In the genomic region with DNA sequence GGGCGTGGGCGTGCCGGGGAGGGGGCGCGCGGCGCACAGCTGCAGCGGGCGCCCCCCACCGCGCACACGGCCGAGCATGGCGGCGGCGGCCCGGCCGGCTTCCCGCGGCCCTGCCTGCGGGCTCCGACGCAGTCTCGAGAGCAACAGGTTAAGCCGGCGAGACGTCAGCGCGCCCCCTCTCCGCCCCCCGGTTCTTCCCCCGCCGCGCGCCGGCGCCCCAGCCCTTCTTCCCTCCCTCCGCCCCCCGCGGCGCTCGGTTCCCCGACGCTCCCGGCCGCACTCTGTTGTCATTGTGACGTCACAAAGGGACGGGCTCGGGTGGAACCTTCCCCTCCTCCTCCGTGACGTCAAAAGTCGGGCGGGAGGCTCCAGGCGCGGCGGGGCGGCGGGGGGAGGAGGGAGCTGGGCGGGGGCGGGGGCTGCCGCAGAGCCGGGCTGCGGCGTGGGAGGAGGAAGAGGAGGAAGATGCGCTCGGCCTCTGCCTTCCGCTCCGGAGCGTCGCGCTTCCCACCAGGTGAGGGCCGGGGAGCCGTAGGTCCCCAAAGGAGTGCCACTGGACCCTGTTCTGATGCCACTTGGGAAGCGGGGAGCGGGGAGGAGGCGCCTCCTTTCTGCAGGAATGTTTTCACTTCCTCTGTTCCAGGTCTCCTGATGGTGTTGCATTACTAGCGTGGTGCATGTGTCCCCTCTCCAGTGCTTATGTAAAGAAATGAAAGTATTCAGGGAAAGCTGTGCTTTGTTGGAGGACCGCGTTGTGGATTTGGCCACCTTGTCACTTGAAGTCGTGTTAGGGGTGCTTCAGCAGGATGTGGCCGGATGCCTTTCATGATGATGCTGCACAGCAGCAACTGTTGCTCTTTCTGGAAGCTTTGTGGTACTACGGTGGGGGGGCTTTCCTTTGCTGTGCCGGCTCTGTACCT, we compare ENCODE assay signal across 1 cellular context.
TF ChIP-seq lines count a peak whose summit lies in the region.

No MANE protein-coding gene starts in this region.

TF ChIP-seq in HepG2, 621 proteins besides CTCF, POLR2A, EP300 and RAD21 (continued from another document and continues in another):
- TF ChIP-seq, protein P1, sequence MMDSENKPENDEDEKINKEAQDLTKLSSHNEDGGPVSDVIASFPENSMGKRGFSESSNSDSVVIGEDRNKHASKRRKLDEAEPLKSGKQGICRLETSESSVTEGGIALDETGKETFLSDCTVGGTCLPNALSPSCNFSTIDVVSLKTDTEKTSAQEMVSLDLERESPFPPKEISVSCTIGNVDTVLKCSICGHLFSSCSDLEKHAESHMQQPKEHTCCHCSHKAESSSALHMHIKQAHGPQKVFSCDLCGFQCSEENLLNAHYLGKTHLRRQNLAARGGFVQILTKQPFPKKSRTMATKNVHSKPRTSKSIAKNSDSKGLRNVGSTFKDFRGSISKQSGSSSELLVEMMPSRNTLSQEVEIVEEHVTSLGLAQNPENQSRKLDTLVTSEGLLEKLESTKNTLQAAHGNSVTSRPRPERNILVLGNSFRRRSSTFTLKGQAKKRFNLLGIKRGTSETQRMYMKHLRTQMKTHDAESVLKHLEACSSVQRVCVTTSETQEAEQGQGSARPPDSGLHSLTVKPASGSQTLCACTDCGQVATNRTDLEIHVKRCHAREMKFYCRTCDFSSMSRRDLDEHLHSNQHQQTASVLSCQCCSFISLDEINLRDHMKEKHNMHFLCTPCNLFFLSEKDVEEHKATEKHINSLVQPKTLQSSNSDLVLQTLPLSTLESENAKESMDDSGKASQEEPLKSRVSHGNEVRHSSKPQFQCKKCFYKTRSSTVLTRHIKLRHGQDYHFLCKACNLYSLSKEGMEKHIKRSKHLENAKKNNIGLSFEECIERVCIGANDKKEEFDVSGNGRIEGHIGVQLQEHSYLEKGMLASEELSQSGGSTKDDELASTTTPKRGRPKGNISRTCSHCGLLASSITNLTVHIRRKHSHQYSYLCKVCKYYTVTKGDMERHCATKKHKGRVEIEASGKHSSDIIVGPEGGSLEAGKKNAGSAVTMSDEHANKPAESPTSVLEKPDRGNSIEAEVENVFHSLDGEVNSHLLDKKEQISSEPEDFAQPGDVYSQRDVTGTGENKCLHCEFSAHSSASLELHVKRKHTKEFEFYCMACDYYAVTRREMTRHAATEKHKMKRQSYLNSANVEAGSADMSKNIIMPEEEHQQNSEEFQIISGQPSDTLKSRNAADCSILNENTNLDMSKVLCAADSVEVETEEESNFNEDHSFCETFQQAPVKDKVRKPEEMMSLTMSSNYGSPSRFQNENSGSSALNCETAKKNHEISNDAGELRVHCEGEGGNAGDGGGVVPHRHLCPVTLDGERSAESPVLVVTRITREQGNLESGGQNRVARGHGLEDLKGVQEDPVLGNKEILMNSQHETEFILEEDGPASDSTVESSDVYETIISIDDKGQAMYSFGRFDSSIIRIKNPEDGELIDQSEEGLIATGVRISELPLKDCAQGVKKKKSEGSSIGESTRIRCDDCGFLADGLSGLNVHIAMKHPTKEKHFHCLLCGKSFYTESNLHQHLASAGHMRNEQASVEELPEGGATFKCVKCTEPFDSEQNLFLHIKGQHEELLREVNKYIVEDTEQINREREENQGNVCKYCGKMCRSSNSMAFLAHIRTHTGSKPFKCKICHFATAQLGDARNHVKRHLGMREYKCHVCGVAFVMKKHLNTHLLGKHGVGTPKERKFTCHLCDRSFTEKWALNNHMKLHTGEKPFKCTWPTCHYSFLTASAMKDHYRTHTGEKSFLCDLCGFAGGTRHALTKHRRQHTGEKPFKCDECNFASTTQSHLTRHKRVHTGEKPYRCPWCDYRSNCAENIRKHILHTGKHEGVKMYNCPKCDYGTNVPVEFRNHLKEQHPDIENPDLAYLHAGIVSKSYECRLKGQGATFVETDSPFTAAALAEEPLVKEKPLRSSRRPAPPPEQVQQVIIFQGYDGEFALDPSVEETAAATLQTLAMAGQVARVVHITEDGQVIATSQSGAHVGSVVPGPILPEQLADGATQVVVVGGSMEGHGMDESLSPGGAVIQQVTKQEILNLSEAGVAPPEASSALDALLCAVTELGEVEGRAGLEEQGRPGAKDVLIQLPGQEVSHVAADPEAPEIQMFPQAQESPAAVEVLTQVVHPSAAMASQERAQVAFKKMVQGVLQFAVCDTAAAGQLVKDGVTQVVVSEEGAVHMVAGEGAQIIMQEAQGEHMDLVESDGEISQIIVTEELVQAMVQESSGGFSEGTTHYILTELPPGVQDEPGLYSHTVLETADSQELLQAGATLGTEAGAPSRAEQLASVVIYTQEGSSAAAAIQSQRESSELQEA (CRISPR knock-in tag; IDR thresholded peaks at IDR 0.05; ENCODE audit: not compliant biosample characterization), result peak; percentile 24
- TF ChIP-seq SOX13 (IDR thresholded peaks at IDR 0.05), result no peak; the same call in 1 of the 2 replicates
- TF ChIP-seq SOX13 (CRISPR knock-in tag; conservative IDR thresholded peaks at IDR 0.05 in 1 of 2, IDR thresholded peaks at IDR 0.05 in 1 of 2), result peak in 1 of 2 experiments; percentile 64; a peak in 1 of 4 replicates
- no peak for TF ChIP-seq NCOR1 (IDR thresholded peaks at IDR 0.05; ENCODE audit: borderline replicate concordance, low read length)
- TF ChIP-seq JUND (CRISPR knock-in tag; IDR thresholded peaks at IDR 0.05), result 0 out of 2 replicates have a peak, but pooled peaks have one; percentile 34
- no peak for TF ChIP-seq NFRKB (IDR thresholded peaks at IDR 0.05)
- TF ChIP-seq AGO1 (IDR thresholded peaks at IDR 0.05; ENCODE audit: low read depth, low read length, poor library complexity, severe bottlenecking), result no peak
- TF ChIP-seq ZSCAN25 (CRISPR knock-in tag; IDR thresholded peaks at IDR 0.05), result no peak
- no peak for TF ChIP-seq ONECUT2 (CRISPR knock-in tag; IDR thresholded peaks at IDR 0.05)
- TF ChIP-seq ZSCAN20 (CRISPR knock-in tag; IDR thresholded peaks at IDR 0.05; ENCODE audit: borderline replicate concordance), result 0 out of 2 replicates have a peak, but pooled peaks have one; percentile 5
- no peak for TF ChIP-seq RBAK (CRISPR knock-in tag; IDR thresholded peaks at IDR 0.05)
- TF ChIP-seq NAIF1 (CRISPR knock-in tag; IDR thresholded peaks at IDR 0.05; ENCODE audit: borderline replicate concordance), result no peak
- TF ChIP-seq TOPORS (CRISPR knock-in tag; IDR thresholded peaks at IDR 0.05), result 0 out of 2 replicates have a peak, but pooled peaks have one; percentile 44
- TF ChIP-seq MIXL1 (CRISPR knock-in tag; IDR thresholded peaks at IDR 0.05), result no peak; the same call in 1 of the 2 replicates
- TF ChIP-seq MTA3 (CRISPR knock-in tag; IDR thresholded peaks at IDR 0.05), result no peak
- no peak for TF ChIP-seq ZNF251 (CRISPR knock-in tag; IDR thresholded peaks at IDR 0.05)
- no peak for TF ChIP-seq MTF1 (CRISPR knock-in tag; IDR thresholded peaks at IDR 0.05)
- no peak; the same call in 1 of the 2 replicates for TF ChIP-seq ZNF547 (CRISPR knock-in tag; IDR thresholded peaks at IDR 0.05)
- TF ChIP-seq, protein P2, sequence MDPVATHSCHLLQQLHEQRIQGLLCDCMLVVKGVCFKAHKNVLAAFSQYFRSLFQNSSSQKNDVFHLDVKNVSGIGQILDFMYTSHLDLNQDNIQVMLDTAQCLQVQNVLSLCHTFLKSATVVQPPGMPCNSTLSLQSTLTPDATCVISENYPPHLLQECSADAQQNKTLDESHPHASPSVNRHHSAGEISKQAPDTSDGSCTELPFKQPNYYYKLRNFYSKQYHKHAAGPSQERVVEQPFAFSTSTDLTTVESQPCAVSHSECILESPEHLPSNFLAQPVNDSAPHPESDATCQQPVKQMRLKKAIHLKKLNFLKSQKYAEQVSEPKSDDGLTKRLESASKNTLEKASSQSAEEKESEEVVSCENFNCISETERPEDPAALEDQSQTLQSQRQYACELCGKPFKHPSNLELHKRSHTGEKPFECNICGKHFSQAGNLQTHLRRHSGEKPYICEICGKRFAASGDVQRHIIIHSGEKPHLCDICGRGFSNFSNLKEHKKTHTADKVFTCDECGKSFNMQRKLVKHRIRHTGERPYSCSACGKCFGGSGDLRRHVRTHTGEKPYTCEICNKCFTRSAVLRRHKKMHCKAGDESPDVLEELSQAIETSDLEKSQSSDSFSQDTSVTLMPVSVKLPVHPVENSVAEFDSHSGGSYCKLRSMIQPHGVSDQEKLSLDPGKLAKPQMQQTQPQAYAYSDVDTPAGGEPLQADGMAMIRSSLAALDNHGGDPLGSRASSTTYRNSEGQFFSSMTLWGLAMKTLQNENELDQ (CRISPR knock-in tag; IDR thresholded peaks at IDR 0.05; ENCODE audit: borderline replicate concordance), result no peak
- TF ChIP-seq CC2D1A (CRISPR knock-in tag; IDR thresholded peaks at IDR 0.05), result no peak
- TF ChIP-seq FOXA1 (IDR thresholded peaks at IDR 0.05), result no peak
- TF ChIP-seq FOXA1 (CRISPR knock-in tag; IDR thresholded peaks at IDR 0.05), result peak; percentile 68
- TF ChIP-seq, protein P3, sequence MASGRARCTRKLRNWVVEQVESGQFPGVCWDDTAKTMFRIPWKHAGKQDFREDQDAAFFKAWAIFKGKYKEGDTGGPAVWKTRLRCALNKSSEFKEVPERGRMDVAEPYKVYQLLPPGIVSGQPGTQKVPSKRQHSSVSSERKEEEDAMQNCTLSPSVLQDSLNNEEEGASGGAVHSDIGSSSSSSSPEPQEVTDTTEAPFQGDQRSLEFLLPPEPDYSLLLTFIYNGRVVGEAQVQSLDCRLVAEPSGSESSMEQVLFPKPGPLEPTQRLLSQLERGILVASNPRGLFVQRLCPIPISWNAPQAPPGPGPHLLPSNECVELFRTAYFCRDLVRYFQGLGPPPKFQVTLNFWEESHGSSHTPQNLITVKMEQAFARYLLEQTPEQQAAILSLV (CRISPR knock-in tag; IDR thresholded peaks at IDR 0.05; ENCODE audit: borderline replicate concordance), result peak; percentile 59; the same call in 1 of the 2 replicates
- TF ChIP-seq, protein P4, sequence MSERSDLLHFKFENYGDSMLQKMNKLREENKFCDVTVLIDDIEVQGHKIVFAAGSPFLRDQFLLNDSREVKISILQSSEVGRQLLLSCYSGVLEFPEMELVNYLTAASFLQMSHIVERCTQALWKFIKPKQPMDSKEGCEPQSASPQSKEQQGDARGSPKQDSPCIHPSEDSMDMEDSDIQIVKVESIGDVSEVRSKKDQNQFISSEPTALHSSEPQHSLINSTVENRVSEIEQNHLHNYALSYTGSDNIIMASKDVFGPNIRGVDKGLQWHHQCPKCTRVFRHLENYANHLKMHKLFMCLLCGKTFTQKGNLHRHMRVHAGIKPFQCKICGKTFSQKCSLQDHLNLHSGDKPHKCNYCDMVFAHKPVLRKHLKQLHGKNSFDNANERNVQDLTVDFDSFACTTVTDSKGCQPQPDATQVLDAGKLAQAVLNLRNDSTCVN (CRISPR knock-in tag; IDR thresholded peaks at IDR 0.05; ENCODE audit: borderline replicate concordance), result no peak
- TF ChIP-seq, protein P5, sequence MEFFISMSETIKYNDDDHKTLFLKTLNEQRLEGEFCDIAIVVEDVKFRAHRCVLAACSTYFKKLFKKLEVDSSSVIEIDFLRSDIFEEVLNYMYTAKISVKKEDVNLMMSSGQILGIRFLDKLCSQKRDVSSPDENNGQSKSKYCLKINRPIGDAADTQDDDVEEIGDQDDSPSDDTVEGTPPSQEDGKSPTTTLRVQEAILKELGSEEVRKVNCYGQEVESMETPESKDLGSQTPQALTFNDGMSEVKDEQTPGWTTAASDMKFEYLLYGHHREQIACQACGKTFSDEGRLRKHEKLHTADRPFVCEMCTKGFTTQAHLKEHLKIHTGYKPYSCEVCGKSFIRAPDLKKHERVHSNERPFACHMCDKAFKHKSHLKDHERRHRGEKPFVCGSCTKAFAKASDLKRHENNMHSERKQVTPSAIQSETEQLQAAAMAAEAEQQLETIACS (CRISPR knock-in tag; IDR thresholded peaks at IDR 0.05), result 0 out of 2 replicates have a peak, but pooled peaks have one; percentile 31
- no peak for TF ChIP-seq ZNF7 (CRISPR knock-in tag; IDR thresholded peaks at IDR 0.05)
- TF ChIP-seq, protein P6, sequence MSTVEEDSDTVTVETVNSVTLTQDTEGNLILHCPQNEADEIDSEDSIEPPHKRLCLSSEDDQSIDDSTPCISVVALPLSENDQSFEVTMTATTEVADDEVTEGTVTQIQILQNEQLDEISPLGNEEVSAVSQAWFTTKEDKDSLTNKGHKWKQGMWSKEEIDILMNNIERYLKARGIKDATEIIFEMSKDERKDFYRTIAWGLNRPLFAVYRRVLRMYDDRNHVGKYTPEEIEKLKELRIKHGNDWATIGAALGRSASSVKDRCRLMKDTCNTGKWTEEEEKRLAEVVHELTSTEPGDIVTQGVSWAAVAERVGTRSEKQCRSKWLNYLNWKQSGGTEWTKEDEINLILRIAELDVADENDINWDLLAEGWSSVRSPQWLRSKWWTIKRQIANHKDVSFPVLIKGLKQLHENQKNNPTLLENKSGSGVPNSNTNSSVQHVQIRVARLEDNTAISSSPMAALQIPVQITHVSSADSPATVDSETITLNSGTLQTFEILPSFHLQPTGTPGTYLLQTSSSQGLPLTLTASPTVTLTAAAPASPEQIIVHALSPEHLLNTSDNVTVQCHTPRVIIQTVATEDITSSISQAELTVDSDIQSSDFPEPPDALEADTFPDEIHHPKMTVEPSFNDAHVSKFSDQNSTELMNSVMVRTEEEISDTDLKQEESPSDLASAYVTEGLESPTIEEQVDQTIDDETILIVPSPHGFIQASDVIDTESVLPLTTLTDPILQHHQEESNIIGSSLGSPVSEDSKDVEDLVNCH (CRISPR knock-in tag; IDR thresholded peaks at IDR 0.05), result no peak
- no peak for TF ChIP-seq ZNF816 (CRISPR knock-in tag; IDR thresholded peaks at IDR 0.05; ENCODE audit: borderline replicate concordance)
- peak; percentile 57; the same call in 1 of the 2 replicates for TF ChIP-seq ARNTL (CRISPR knock-in tag; IDR thresholded peaks at IDR 0.05)
- TF ChIP-seq ZNF709 (CRISPR knock-in tag; IDR thresholded peaks at IDR 0.05), result no peak; the same call in 1 of the 2 replicates
- peak; percentile 55; the same call in 1 of the 2 replicates for TF ChIP-seq YEATS4 (CRISPR knock-in tag; IDR thresholded peaks at IDR 0.05; ENCODE audit: borderline replicate concordance)
- TF ChIP-seq, protein P7, sequence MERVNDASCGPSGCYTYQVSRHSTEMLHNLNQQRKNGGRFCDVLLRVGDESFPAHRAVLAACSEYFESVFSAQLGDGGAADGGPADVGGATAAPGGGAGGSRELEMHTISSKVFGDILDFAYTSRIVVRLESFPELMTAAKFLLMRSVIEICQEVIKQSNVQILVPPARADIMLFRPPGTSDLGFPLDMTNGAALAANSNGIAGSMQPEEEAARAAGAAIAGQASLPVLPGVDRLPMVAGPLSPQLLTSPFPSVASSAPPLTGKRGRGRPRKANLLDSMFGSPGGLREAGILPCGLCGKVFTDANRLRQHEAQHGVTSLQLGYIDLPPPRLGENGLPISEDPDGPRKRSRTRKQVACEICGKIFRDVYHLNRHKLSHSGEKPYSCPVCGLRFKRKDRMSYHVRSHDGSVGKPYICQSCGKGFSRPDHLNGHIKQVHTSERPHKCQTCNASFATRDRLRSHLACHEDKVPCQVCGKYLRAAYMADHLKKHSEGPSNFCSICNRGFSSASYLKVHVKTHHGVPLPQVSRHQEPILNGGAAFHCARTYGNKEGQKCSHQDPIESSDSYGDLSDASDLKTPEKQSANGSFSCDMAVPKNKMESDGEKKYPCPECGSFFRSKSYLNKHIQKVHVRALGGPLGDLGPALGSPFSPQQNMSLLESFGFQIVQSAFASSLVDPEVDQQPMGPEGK (CRISPR knock-in tag; IDR thresholded peaks at IDR 0.05), result peak; percentile 83
- TF ChIP-seq SNAI1 (CRISPR knock-in tag; IDR thresholded peaks at IDR 0.05; ENCODE audit: borderline replicate concordance), result no peak
- TF ChIP-seq RFX5 (IDR thresholded peaks at IDR 0.05; ENCODE audit: low read depth, low read length), result peak; percentile 81
- TF ChIP-seq KLF9 (CRISPR knock-in tag; IDR thresholded peaks at IDR 0.05; ENCODE audit: low read depth), result no peak
- TF ChIP-seq GTF2F1 (IDR thresholded peaks at IDR 0.05; ENCODE audit: low read length), result no peak
- no peak for TF ChIP-seq NFYB (CRISPR knock-in tag; IDR thresholded peaks at IDR 0.05)
